Comparison of ENCODE assay signal across 1 cellular context in genomic region chr3:170058127-170058526, GRCh38.
TF ChIP-seq lines count a peak whose summit lies in the region.

No MANE protein-coding gene starts in this region.

TF ChIP-seq in GM23338, 12 proteins besides CTCF, POLR2A, EP300 and RAD21 (continued from another document):
- TF ChIP-seq REST (IDR thresholded peaks at IDR 0.05; ENCODE audit: unreplicated experiment) (no peak), JUNB (IDR thresholded peaks at IDR 0.05; ENCODE audit: unreplicated experiment) (no peak), EZH2 (IDR thresholded peaks at IDR 0.05; ENCODE audit: low read depth, unreplicated experiment) (no peak), ETS1 (IDR thresholded peaks at IDR 0.05) (no peak)
TF ChIP-seq in GM23338: peak in this region for 0.
